In genomic region chr22:42035256-42035655, GRCh38 we compare ENCODE assay signal across 9 cellular contexts. TPM values are rescaled to one million over a fixed set of nuclear protein-coding genes. Genes with fewer than 3 reads are reported as not detected.
"Had no signal": no experiment of that assay in that cellular context is flagged by ENCODE, and none has a peak within 500 bp of the region (broad histone marks: within the 10 kb centered on the region; RNA-seq: fewer than 3 reads in every experiment).

No MANE protein-coding gene starts in this region.

- FAIRE-seq: K562 had no signal

- H3K27ac ChIP-seq: GM23248, HL-60 had no signal

- H3K4me3 ChIP-seq: GM23248, HAP-1, K562 had no signal

- DNase-seq: GM23248, GOT3, H7, HFFc6, IMR-90, KG1 had no signal

- H3K4me1 ChIP-seq: HAP-1 had no signal

- H3K36me3 ChIP-seq: HAP-1 had no signal

RNA-seq across cellular contexts. Expression of gene WBP2NL, which starts 36.7 kb away (rescaled TPM):
- polyA plus RNA-seq: IMR-90, K562 had no signal
